Comparison of ENCODE assay signal across 22 cellular contexts in the genomic region with DNA sequence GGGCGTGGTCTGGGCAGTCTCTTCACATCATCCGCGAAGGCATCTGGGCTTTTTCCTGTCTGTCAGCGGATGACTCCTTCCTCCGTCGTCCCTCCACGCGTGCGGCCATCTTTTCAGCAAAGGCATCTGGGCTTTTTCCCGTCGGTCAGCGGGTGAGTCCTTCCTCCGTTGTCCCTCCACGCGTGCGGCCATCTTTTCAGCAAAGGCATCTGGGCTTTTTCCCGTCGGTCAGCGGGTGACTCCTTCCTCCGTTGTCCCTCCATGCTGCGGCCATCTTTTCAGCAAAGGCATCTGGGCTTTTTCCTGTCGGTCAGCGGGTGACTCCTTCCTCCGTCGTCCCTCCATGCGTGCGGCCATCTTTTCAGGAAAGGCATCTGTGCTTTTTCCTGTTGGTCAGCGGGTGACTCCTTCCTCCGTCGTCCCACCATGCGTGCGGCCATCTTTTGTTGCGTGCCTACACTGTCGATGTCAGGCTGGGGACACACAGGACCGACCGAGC. TPM values are rescaled to one million over a fixed set of nuclear protein-coding genes. Genes with fewer than 3 reads are reported as not detected.
A peak's percentile ranks its signal among the peaks of the same experiment; 100 is the strongest.
DNase-seq lines count a peak whose midpoint lies in the region; ATAC-seq, FAIRE-seq and TF ChIP-seq lines count a peak whose summit lies in the region.
"Had no signal": no experiment of that assay in that cellular context is flagged by ENCODE, and none has a peak within 500 bp of the region (broad histone marks: within the 10 kb centered on the region; RNA-seq: fewer than 3 reads in every experiment).

No MANE protein-coding gene starts in this region.

- H2BK120ac ChIP-seq in neuronal stem cell (ENCODE audit: low read depth, low read length), result no peak overlapping the region

- no peak overlapping the region for H3K4ac ChIP-seq in neuronal stem cell (ENCODE audit: low read length)

- H3K4me2 ChIP-seq in GM23338 (no peak overlapping the region), neuronal stem cell (ENCODE audit: insufficient read depth, low read length, poor library complexity, severe bottlenecking) (no peak overlapping the region)
- H3K4me2 ChIP-seq: A549 had no signal

- H3K4me3 Mint-ChIP-seq in GM23338 (no peak overlapping the region), chondrocyte (ENCODE audit: unreplicated experiment) (no peak overlapping the region)
- H3K4me3 Mint-ChIP-seq: CD4-positive, alpha-beta T cell; IgD-negative memory B cell had no signal

- no peaks in the 10 kb centered on the region for H3F3A ChIP-seq in GM23338 (replicated peaks; ENCODE audit: low read depth)

- TF ChIP-seq CTCF in 22Rv1 (IDR thresholded peaks at IDR 0.05) (no peak), GM23338 (conservative IDR thresholded peaks at IDR 0.05; ENCODE audit: low read depth in 2 of 2) (no peak), chondrocyte (IDR thresholded peaks at IDR 0.05) (no peak)

- no peak overlapping the region for H2BK5ac ChIP-seq in neuronal stem cell (ENCODE audit: low read length)

- H3K4me3 ChIP-seq in GM23338 (no peak overlapping the region), neuronal stem cell (ENCODE audit: low read length in 2 of 2) (no peak overlapping the region)
- H3K4me3 ChIP-seq: A549, HAP-1 had no signal

- H3K27ac ChIP-seq in 22Rv1, result peak overlapping the region; percentile 29; the same call in 1 of the 2 replicates
- H3K27ac ChIP-seq in GM23338 (ENCODE audit: low read depth), result no peak overlapping the region
- H3K27ac ChIP-seq in neuronal stem cell (replicated peaks; ENCODE audit: low read length), result no peak overlapping the region
- H3K27ac ChIP-seq: A549, C4-2B had no signal

- H3K27ac Mint-ChIP-seq in GM23338 (no peak overlapping the region), chondrocyte (ENCODE audit: unreplicated experiment) (peak overlapping the region; percentile 54)
- H3K27ac Mint-ChIP-seq: CD4-positive, alpha-beta T cell; IgD-negative memory B cell had no signal

- H3K14ac ChIP-seq in neuronal stem cell (ENCODE audit: low read length), result no peak overlapping the region

- peaks cover 0 to under 1% of the 10 kb centered on the region in 2 donors for H3K9me3 ChIP-seq in neuronal stem cell (replicated peaks in 1 of 2; ENCODE audit: control insufficient read depth in 2 of 2, insufficient read depth in 1 of 2, low read depth in 1 of 2, low read length in 2 of 2)
- H3K9me3 ChIP-seq: HAP-1 had no signal

- no peak for TF ChIP-seq POLR2A in GM12892 (IDR thresholded peaks at IDR 0.05; ENCODE audit: low read depth, low read length)

- H3K27me3 Mint-ChIP-seq in GM23338 (ENCODE audit: insufficient read depth, low read depth, poor library complexity), result peaks cover 6% of the 10 kb centered on the region
- H3K27me3 Mint-ChIP-seq in chondrocyte (ENCODE audit: low read depth), result peaks cover 11% of the 10 kb centered on the region

- no peaks in the 10 kb centered on the region for H3K4me1 ChIP-seq in GM23338 (ENCODE audit: insufficient read depth)
- peaks cover 0 to 1% of the 10 kb centered on the region in 2 donors for H3K4me1 ChIP-seq in neuronal stem cell (ENCODE audit: control insufficient read depth in 2 of 2, insufficient read depth in 1 of 2, low read depth in 1 of 2, low read length in 2 of 2)
- H3K4me1 ChIP-seq: A549, HAP-1 had no signal

- no peak overlapping the region for H3K23ac ChIP-seq in neuronal stem cell (ENCODE audit: low read depth, low read length, poor library complexity)

- no CpG with 5 or more reads among the region's 36 CpGs for WGBS in neuronal stem cell (ENCODE audit: extremely low coverage in 2 of 2, insufficient read length in 2 of 2, insufficient replicate concordance in 1 of 2), 2 donors

- FAIRE-seq in GM12892 (lab: Jason Lieb, UNC), result no peak
- FAIRE-seq: A549, HepG2 had no signal

- DNase-seq in GM23338 (ENCODE audit: low spot score), result no peak
- DNase-seq in chondrocyte (ENCODE audit: low spot score), result no peak
- no peak for DNase-seq in neuronal stem cell (ENCODE audit: low spot score)
- no peak for DNase-seq in GM12892 (ENCODE audit: insufficient read length)
- DNase-seq: AML-193; CD4-positive, alpha-beta T cell; DMS153; DMS79 treated with DMSO at 0.1 percent for 48 hours; GF-D8; GOT3; Kasumi-1; KG1 had no signal

- no peaks in the 10 kb centered on the region for H3K79me1 ChIP-seq in neuronal stem cell (ENCODE audit: low read depth, low read length)

- no peak for ATAC-seq in GM23338
- no peak for ATAC-seq in GM21423 (IDR thresholded peaks at IDR 0.05; ENCODE audit: unreplicated experiment)
- ATAC-seq in HG03039 (IDR thresholded peaks at IDR 0.05; ENCODE audit: unreplicated experiment), result no peak
- no peak for ATAC-seq in HG02973 (IDR thresholded peaks at IDR 0.05; ENCODE audit: unreplicated experiment)
- ATAC-seq: A549, HepG2 had no signal

- H2BK15ac ChIP-seq in neuronal stem cell (ENCODE audit: low read length), result no peak overlapping the region

- H2AFZ ChIP-seq in GM23338, result peak overlapping the region; percentile 38; the same call in 1 of the 2 replicates
- no peak overlapping the region for H2AFZ ChIP-seq in neuronal stem cell (ENCODE audit: low read length)

- no peak overlapping the region for H4K91ac ChIP-seq in neuronal stem cell (ENCODE audit: low read depth, low read length, poor library complexity)

- H3K36me3 ChIP-seq in GM23338 (ENCODE audit: insufficient read depth) (no peaks in the 10 kb centered on the region), neuronal stem cell (replicated peaks in 1 of 2; ENCODE audit: control insufficient read depth in 2 of 2, insufficient read depth in 2 of 2, low read length in 2 of 2) (no peaks in the 10 kb centered on the region)
- H3K36me3 ChIP-seq: HAP-1 had no signal

- H3K27me3 ChIP-seq in GM23338 (ENCODE audit: insufficient read depth) (no peaks in the 10 kb centered on the region), neuronal stem cell (ENCODE audit: control insufficient read depth in 3 of 3, insufficient read depth in 3 of 3, low read depth in 1 of 3, low read length in 3 of 3) (no peaks in the 10 kb centered on the region)

- no peaks in the 10 kb centered on the region for H3K79me2 ChIP-seq in GM23338 (replicated peaks; ENCODE audit: insufficient read depth)

- H3K9me3 Mint-ChIP-seq in GM23338, result peaks cover 12% of the 10 kb centered on the region
- H3K9me3 Mint-ChIP-seq in chondrocyte (ENCODE audit: low read depth), result peaks cover 10% of the 10 kb centered on the region

- H4K8ac ChIP-seq in neuronal stem cell (ENCODE audit: low read depth, low read length), result no peak overlapping the region

- H3K36me3 Mint-ChIP-seq in GM23338 (ENCODE audit: low read depth) (peaks cover 5% of the 10 kb centered on the region), chondrocyte (ENCODE audit: low read depth) (no peaks in the 10 kb centered on the region)

- H3K4me1 Mint-ChIP-seq in GM23338, result no peaks in the 10 kb centered on the region; the same call in 2 of the 3 replicates
- H3K4me1 Mint-ChIP-seq in chondrocyte (ENCODE audit: low read depth), result peaks cover 4% of the 10 kb centered on the region
- H3K4me1 Mint-ChIP-seq: IgD-negative memory B cell had no signal

- no peak overlapping the region for H2AK5ac ChIP-seq in neuronal stem cell (ENCODE audit: low read depth, low read length)

- no peaks in the 10 kb centered on the region for H3K9me2 ChIP-seq in GM23338 (ENCODE audit: insufficient read depth)

- peak overlapping the region; percentile 22 for H2BK12ac ChIP-seq in neuronal stem cell (ENCODE audit: low read length)

- H3K18ac ChIP-seq in neuronal stem cell (ENCODE audit: low read length), result no peak overlapping the region

- no peaks in the 10 kb centered on the region for H4K20me1 ChIP-seq in GM23338 (replicated peaks; ENCODE audit: insufficient read depth)

- H3K9ac ChIP-seq in neuronal stem cell (ENCODE audit: low read depth, low read length, poor library complexity), result no peak overlapping the region

TF ChIP-seq in GM23338, 12 proteins besides CTCF, POLR2A, EP300 and RAD21:
- TF ChIP-seq EZH2phosphoT487 (IDR thresholded peaks at IDR 0.05; ENCODE audit: unreplicated experiment), result no peak
- no peak for TF ChIP-seq ZNF114 (CRISPR knock-in tag; IDR thresholded peaks at IDR 0.05)
- no peak for TF ChIP-seq CREB1 (CRISPR knock-in tag; IDR thresholded peaks at IDR 0.05; ENCODE audit: low read depth)
- no peak for TF ChIP-seq POLR2AphosphoS5 (IDR thresholded peaks at IDR 0.05; ENCODE audit: low read depth)
- no peak for TF ChIP-seq STAT1 (IDR thresholded peaks at IDR 0.05; ENCODE audit: unreplicated experiment)

RNA-seq across cellular contexts. Expression of a gene that starts 12.3 kb away (rescaled TPM):
- 0.62 TPM in 1 of 2 replicates, not detected in the other for total RNA-seq in GM23338 (2014; rRNA removed; shearing (Covaris generic))
- polyA plus RNA-seq in GM23338 (2016; fragmentation: Nextera tagmentation; extraction: Ambion mirVana), result 0.11 and 0.21 TPM in 2 replicates
- not detected in 3 replicates for total RNA-seq in chondrocyte
- not detected for polyA plus RNA-seq in neuronal stem cell (2013, experiment 1 of 2)
- polyA plus RNA-seq in neuronal stem cell (2013, experiment 2 of 2), result not detected
- not detected for polyA plus RNA-seq in GM12892 (2012; ENCODE audit: missing spikeins)
- total RNA-seq: CD4-positive, alpha-beta T cell; HepG2 had no signal
- polyA plus RNA-seq: A549, BJ, HepG2, IgD-negative memory B cell had no signal

RNA-seq across cellular contexts. Expression of a gene that starts 37.0 kb away (rescaled TPM):
- total RNA-seq in GM23338 (2014; rRNA removed; shearing (Covaris generic)), result 3.1 and 5.0 TPM in 2 replicates
- polyA plus RNA-seq in GM23338 (2016; fragmentation: Nextera tagmentation; extraction: Ambion mirVana), result 3.3 and 3.4 TPM in 2 replicates
- 0.46 to 2.3 TPM (median 2.3 TPM) in 3 replicates for total RNA-seq in chondrocyte
- polyA plus RNA-seq in neuronal stem cell (2013, experiment 1 of 2), result 9.5 TPM
- 9.3 TPM for polyA plus RNA-seq in neuronal stem cell (2013, experiment 2 of 2)
- 1.0 TPM for polyA plus RNA-seq in GM12892 (2012; ENCODE audit: missing spikeins)
- polyA plus RNA-seq: A549 had no signal
